Comparison of ENCODE assay signal across 1 cellular context in the genomic region with DNA sequence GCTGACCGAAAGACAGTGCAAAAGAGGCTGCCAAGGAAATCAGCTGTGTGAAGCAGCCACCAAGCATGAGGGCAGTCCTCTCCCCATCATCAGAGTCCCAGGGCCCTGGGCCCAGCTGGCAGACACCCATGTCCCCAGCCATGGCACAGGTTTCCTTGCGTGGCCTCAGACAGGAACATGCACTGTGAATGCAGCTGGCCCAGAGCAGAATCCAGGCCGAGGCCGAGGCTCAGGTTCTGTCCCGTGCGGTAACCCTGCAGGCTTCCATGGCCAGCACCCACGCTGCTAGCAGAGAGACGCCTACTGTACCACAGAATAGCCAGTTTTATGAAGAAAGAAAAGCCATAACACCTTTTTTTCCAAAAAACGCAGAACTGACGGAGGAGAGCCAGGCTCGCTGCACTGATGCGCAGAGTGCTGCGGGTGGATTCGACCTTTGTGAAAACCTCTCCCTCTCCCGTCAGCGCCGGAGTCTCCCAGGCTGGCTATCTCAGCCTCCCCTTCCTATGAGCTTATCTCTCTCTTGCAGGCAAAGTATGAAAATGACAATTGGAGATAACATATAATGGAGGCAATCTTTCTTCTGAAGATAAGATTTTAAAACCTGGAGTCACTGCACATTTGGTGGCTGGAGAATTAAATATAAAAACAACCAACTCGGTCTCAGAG.
A peak's percentile ranks its signal among the peaks of the same experiment; 100 is the strongest.
TF ChIP-seq lines count a peak whose summit lies in the region.

No MANE protein-coding gene starts in this region.

TF ChIP-seq in K562, 482 proteins besides CTCF, POLR2A, EP300 and RAD21 (continued from another document and continues in another):
- TF ChIP-seq, protein P1, sequence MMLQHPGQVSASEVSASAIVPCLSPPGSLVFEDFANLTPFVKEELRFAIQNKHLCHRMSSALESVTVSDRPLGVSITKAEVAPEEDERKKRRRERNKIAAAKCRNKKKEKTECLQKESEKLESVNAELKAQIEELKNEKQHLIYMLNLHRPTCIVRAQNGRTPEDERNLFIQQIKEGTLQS (IDR thresholded peaks at IDR 0.05) = peak; percentile 40; the same call in 1 of the 2 replicates
- TF ChIP-seq, protein P1 (CRISPR knock-in tag; conservative IDR thresholded peaks at IDR 0.05) = peak; percentile 63; the same call in 1 of the 2 replicates
- TF ChIP-seq, protein P2, sequence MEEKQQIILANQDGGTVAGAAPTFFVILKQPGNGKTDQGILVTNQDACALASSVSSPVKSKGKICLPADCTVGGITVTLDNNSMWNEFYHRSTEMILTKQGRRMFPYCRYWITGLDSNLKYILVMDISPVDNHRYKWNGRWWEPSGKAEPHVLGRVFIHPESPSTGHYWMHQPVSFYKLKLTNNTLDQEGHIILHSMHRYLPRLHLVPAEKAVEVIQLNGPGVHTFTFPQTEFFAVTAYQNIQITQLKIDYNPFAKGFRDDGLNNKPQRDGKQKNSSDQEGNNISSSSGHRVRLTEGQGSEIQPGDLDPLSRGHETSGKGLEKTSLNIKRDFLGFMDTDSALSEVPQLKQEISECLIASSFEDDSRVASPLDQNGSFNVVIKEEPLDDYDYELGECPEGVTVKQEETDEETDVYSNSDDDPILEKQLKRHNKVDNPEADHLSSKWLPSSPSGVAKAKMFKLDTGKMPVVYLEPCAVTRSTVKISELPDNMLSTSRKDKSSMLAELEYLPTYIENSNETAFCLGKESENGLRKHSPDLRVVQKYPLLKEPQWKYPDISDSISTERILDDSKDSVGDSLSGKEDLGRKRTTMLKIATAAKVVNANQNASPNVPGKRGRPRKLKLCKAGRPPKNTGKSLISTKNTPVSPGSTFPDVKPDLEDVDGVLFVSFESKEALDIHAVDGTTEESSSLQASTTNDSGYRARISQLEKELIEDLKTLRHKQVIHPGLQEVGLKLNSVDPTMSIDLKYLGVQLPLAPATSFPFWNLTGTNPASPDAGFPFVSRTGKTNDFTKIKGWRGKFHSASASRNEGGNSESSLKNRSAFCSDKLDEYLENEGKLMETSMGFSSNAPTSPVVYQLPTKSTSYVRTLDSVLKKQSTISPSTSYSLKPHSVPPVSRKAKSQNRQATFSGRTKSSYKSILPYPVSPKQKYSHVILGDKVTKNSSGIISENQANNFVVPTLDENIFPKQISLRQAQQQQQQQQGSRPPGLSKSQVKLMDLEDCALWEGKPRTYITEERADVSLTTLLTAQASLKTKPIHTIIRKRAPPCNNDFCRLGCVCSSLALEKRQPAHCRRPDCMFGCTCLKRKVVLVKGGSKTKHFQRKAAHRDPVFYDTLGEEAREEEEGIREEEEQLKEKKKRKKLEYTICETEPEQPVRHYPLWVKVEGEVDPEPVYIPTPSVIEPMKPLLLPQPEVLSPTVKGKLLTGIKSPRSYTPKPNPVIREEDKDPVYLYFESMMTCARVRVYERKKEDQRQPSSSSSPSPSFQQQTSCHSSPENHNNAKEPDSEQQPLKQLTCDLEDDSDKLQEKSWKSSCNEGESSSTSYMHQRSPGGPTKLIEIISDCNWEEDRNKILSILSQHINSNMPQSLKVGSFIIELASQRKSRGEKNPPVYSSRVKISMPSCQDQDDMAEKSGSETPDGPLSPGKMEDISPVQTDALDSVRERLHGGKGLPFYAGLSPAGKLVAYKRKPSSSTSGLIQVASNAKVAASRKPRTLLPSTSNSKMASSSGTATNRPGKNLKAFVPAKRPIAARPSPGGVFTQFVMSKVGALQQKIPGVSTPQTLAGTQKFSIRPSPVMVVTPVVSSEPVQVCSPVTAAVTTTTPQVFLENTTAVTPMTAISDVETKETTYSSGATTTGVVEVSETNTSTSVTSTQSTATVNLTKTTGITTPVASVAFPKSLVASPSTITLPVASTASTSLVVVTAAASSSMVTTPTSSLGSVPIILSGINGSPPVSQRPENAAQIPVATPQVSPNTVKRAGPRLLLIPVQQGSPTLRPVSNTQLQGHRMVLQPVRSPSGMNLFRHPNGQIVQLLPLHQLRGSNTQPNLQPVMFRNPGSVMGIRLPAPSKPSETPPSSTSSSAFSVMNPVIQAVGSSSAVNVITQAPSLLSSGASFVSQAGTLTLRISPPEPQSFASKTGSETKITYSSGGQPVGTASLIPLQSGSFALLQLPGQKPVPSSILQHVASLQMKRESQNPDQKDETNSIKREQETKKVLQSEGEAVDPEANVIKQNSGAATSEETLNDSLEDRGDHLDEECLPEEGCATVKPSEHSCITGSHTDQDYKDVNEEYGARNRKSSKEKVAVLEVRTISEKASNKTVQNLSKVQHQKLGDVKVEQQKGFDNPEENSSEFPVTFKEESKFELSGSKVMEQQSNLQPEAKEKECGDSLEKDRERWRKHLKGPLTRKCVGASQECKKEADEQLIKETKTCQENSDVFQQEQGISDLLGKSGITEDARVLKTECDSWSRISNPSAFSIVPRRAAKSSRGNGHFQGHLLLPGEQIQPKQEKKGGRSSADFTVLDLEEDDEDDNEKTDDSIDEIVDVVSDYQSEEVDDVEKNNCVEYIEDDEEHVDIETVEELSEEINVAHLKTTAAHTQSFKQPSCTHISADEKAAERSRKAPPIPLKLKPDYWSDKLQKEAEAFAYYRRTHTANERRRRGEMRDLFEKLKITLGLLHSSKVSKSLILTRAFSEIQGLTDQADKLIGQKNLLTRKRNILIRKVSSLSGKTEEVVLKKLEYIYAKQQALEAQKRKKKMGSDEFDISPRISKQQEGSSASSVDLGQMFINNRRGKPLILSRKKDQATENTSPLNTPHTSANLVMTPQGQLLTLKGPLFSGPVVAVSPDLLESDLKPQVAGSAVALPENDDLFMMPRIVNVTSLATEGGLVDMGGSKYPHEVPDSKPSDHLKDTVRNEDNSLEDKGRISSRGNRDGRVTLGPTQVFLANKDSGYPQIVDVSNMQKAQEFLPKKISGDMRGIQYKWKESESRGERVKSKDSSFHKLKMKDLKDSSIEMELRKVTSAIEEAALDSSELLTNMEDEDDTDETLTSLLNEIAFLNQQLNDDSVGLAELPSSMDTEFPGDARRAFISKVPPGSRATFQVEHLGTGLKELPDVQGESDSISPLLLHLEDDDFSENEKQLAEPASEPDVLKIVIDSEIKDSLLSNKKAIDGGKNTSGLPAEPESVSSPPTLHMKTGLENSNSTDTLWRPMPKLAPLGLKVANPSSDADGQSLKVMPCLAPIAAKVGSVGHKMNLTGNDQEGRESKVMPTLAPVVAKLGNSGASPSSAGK (IDR thresholded peaks at IDR 0.05) = no peak
- peak; percentile 99 for TF ChIP-seq CBFA2T2 (conservative IDR thresholded peaks at IDR 0.05)
- TF ChIP-seq ZNF584 (CRISPR knock-in tag; IDR thresholded peaks at IDR 0.05; ENCODE audit: low read depth) = peak; percentile 91; the same call in 1 of the 2 replicates
- TF ChIP-seq BCL6 (CRISPR knock-in tag; IDR thresholded peaks at IDR 0.05) = peak; percentile 76; the same call in 1 of the 2 replicates
- TF ChIP-seq MXI1 (IDR thresholded peaks at IDR 0.05; ENCODE audit: low read depth, low read length) = peak; percentile 44; the same call in 1 of the 2 replicates
- TF ChIP-seq, protein P3, sequence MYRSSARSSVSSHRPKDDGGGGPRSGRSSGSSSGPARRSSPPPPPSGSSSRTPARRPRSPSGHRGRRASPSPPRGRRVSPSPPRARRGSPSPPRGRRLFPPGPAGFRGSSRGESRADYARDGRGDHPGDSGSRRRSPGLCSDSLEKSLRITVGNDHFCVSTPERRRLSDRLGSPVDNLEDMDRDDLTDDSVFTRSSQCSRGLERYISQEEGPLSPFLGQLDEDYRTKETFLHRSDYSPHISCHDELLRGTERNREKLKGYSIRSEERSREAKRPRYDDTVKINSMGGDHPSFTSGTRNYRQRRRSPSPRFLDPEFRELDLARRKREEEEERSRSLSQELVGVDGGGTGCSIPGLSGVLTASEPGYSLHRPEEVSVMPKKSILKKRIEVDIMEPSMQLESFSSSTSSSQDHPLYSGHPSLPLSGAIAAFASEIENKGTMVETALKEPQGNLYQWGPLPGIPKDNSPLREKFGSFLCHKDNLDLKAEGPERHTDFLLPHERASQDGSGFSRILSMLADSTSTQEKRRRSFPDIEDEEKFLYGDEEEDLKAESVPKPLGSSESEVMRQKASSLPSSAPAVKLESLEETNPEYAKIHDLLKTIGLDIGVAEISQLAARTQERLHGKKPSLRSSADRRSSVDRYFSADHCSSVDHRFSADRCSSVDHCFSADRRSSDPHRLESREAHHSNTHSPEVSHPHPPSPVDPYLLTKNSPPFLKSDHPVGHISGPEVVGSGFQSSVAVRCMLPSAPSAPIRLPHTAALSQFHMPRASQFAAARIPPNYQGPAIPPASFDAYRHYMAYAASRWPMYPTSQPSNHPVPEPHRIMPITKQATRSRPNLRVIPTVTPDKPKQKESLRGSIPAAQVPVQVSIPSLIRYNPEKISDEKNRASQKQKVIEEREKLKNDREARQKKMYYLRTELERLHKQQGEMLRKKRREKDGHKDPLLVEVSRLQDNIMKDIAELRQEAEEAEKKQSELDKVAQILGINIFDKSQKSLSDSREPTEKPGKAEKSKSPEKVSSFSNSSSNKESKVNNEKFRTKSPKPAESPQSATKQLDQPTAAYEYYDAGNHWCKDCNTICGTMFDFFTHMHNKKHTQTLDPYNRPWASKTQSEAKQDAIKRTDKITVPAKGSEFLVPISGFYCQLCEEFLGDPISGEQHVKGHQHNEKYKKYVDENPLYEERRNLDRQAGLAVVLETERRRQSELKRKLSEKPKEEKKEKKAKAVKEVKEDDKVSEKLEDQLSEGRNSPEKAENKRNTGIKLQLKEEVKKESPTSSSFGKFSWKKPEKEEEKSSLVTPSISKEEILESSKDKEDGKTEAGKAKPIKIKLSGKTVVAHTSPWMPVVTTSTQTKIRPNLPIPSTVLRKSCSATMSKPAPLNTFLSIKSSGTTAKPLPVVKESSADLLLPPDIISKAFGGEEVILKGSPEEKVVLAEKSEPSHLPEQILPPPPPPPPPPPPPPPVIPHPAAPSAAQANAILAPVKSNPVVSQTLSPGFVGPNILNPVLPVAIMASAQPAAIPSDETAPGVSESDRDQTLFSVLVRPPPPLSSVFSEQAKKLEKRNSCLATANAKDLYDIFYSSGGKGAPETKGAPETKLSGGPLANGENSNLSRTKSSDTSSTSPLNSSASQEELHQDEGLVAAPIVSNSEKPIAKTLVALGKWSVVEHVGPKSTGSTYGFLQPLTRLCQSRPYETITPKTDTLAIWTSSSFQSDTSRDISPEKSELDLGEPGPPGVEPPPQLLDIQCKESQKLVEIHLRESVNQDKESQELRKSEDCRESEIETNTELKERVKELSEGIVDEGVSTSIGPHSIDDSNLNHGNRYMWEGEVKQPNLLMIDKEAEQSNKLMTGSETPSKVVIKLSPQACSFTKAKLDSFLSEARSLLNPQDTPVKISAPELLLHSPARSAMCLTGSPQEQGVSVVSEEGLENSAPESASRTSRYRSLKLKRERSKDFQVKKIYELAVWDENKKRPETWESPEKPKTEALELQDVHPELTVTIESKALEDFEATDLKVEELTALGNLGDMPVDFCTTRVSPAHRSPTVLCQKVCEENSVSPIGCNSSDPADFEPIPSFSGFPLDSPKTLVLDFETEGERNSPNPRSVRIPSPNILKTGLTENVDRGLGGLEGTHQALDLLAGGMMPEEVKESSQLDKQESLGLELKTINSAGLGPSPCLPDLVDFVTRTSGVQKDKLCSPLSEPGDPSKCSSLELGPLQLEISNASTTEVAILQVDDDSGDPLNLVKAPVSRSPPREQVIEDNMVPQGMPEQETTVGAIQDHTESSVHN (IDR thresholded peaks at IDR 0.05; ENCODE audit: borderline replicate concordance in 1 of 2, low read depth in 1 of 2) = peak in 1 of 2 experiments; percentile 62; a peak in 1 of 4 replicates
- peak; percentile 73 for TF ChIP-seq NFE2 (IDR thresholded peaks at IDR 0.05; ENCODE audit: low read depth)
- peak; percentile 39 for TF ChIP-seq MAFG (tag; conservative IDR thresholded peaks at IDR 0.05)
- peak; percentile 99 for TF ChIP-seq SMARCC2 (IDR thresholded peaks at IDR 0.05; ENCODE audit: low read depth)
- TF ChIP-seq, protein P4, sequence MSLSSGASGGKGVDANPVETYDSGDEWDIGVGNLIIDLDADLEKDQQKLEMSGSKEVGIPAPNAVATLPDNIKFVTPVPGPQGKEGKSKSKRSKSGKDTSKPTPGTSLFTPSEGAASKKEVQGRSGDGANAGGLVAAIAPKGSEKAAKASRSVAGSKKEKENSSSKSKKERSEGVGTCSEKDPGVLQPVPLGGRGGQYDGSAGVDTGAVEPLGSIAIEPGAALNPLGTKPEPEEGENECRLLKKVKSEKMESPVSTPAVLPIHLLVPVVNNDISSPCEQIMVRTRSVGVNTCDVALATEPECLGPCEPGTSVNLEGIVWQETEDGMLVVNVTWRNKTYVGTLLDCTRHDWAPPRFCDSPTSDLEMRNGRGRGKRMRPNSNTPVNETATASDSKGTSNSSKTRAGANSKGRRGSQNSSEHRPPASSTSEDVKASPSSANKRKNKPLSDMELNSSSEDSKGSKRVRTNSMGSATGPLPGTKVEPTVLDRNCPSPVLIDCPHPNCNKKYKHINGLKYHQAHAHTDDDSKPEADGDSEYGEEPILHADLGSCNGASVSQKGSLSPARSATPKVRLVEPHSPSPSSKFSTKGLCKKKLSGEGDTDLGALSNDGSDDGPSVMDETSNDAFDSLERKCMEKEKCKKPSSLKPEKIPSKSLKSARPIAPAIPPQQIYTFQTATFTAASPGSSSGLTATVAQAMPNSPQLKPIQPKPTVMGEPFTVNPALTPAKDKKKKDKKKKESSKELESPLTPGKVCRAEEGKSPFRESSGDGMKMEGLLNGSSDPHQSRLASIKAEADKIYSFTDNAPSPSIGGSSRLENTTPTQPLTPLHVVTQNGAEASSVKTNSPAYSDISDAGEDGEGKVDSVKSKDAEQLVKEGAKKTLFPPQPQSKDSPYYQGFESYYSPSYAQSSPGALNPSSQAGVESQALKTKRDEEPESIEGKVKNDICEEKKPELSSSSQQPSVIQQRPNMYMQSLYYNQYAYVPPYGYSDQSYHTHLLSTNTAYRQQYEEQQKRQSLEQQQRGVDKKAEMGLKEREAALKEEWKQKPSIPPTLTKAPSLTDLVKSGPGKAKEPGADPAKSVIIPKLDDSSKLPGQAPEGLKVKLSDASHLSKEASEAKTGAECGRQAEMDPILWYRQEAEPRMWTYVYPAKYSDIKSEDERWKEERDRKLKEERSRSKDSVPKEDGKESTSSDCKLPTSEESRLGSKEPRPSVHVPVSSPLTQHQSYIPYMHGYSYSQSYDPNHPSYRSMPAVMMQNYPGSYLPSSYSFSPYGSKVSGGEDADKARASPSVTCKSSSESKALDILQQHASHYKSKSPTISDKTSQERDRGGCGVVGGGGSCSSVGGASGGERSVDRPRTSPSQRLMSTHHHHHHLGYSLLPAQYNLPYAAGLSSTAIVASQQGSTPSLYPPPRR (CRISPR knock-in tag; IDR thresholded peaks at IDR 0.05; ENCODE audit: borderline replicate concordance) = peak; percentile 56; the same call in 1 of the 2 replicates
- 0 out of 2 replicates have a peak, but pooled peaks have one; percentile 34 for TF ChIP-seq TOE1 (IDR thresholded peaks at IDR 0.05; ENCODE audit: borderline replicate concordance)
- TF ChIP-seq TOE1 (CRISPR knock-in tag; IDR thresholded peaks at IDR 0.05; ENCODE audit: borderline replicate concordance, low read depth) = no peak
- TF ChIP-seq, protein P5, sequence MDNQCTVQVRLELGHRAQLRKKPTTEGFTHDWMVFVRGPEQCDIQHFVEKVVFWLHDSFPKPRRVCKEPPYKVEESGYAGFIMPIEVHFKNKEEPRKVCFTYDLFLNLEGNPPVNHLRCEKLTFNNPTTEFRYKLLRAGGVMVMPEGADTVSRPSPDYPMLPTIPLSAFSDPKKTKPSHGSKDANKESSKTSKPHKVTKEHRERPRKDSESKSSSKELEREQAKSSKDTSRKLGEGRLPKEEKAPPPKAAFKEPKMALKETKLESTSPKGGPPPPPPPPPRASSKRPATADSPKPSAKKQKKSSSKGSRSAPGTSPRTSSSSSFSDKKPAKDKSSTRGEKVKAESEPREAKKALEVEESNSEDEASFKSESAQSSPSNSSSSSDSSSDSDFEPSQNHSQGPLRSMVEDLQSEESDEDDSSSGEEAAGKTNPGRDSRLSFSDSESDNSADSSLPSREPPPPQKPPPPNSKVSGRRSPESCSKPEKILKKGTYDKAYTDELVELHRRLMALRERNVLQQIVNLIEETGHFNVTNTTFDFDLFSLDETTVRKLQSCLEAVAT (IDR thresholded peaks at IDR 0.05) = peak; percentile 22 to 31; a peak in 1 of 4 replicates
- TF ChIP-seq MEF2D (tag; conservative IDR thresholded peaks at IDR 0.05; ENCODE audit: low read depth) = peak; percentile 61; the same call in 1 of the 2 replicates
- peak; percentile 38; the same call in 1 of the 2 replicates for TF ChIP-seq MECOM (CRISPR knock-in tag; IDR thresholded peaks at IDR 0.05)
- peak; percentile 39 for TF ChIP-seq SMARCB1 (IDR thresholded peaks at IDR 0.05; ENCODE audit: insufficient read length, low read depth)
